ENCODE assay signal across 9 cellular contexts in genomic region chr21:38126677-38127271, GRCh38.
DNase-seq lines count a peak whose midpoint lies in the region; ATAC-seq and TF ChIP-seq lines count a peak whose summit lies in the region.
"Had no signal": no experiment of that assay in that cellular context is flagged by ENCODE, and none has a peak within 500 bp of the region (broad histone marks: within the 10 kb centered on the region; RNA-seq: fewer than 3 reads in every experiment).

No MANE protein-coding gene starts in this region.

- no peaks in the 10 kb centered on the region for H4K20me1 ChIP-seq in DOHH2 (ENCODE audit: control insufficient read depth, insufficient read depth, low read depth, low read length)
- no peaks in the 10 kb centered on the region for H4K20me1 ChIP-seq in OCI-LY3 (ENCODE audit: insufficient read depth, low read length)

- H3K9me3 ChIP-seq in DOHH2 (ENCODE audit: control insufficient read depth, insufficient read depth, low read length) (no peaks in the 10 kb centered on the region), OCI-LY3 (ENCODE audit: insufficient read depth, low read length) (no peaks in the 10 kb centered on the region)

- no peak overlapping the region for H3K4me3 Mint-ChIP-seq in progenitor cell of endocrine pancreas (ENCODE audit: low read depth)
- H3K4me3 Mint-ChIP-seq: stimulated activated naive CD8-positive, alpha-beta T cell treated with anti-CD3 and anti-CD28 coated beads, Interleukin-15, Interleukin-2, amounts not matched to agents 100 ng/mL and 50 ng/mL, for 24 hours had no signal

- no peaks in the 10 kb centered on the region for H3K4me1 ChIP-seq in DOHH2 (ENCODE audit: control insufficient read depth, low read length)
- H3K4me1 ChIP-seq in OCI-LY3 (ENCODE audit: low read length): no peaks in the 10 kb centered on the region

- peaks cover 9% of the 10 kb centered on the region for H3K27me3 Mint-ChIP-seq in progenitor cell of endocrine pancreas

- no peak overlapping the region for H3K4me3 ChIP-seq in DOHH2 (ENCODE audit: low read length)
- no peak overlapping the region for H3K4me3 ChIP-seq in OCI-LY3 (ENCODE audit: low read length)

- H3K27ac ChIP-seq in DOHH2 (ENCODE audit: low read depth, low read length) (no peak overlapping the region), OCI-LY3 (ENCODE audit: low read length) (no peak overlapping the region)

- H3K36me3 ChIP-seq in DOHH2 (ENCODE audit: control insufficient read depth, low read length): no peaks in the 10 kb centered on the region
- H3K36me3 ChIP-seq in OCI-LY3 (replicated peaks; ENCODE audit: low read depth, low read length): no peaks in the 10 kb centered on the region

- H3K27me3 ChIP-seq in DOHH2 (ENCODE audit: control insufficient read depth, low read length): peaks cover 8% of the 10 kb centered on the region; the same call in 1 of the 2 replicates
- peaks cover 8% of the 10 kb centered on the region; the same call in 1 of the 2 replicates for H3K27me3 ChIP-seq in OCI-LY3 (ENCODE audit: low read depth, low read length)

- TF ChIP-seq CTCF in DOHH2 (IDR thresholded peaks at IDR 0.05; ENCODE audit: low read depth, low read length, poor library complexity, severe bottlenecking) (peak; percentile 81), OCI-LY3 (IDR thresholded peaks at IDR 0.05; ENCODE audit: low read depth, low read length) (peak; percentile 70), progenitor cell of endocrine pancreas (IDR thresholded peaks at IDR 0.05; ENCODE audit: unreplicated experiment) (peak; percentile 83)

- H3K79me2 ChIP-seq in DOHH2 (ENCODE audit: control insufficient read depth, low read length) (no peaks in the 10 kb centered on the region), OCI-LY3 (ENCODE audit: low read length) (no peaks in the 10 kb centered on the region)

- no peak overlapping the region for H3K9ac ChIP-seq in OCI-LY3 (ENCODE audit: low read length)

- intact Hi-C loops in sciatic nerve (cut with DNase I): loop anchor here (5.0 kb wide), 1 partner anchor 414 kb away; no protein-coding TSS in a partner anchor

- H3K9me3 Mint-ChIP-seq in progenitor cell of endocrine pancreas (ENCODE audit: low read depth): no peaks in the 10 kb centered on the region
- H3K9me3 Mint-ChIP-seq: stimulated activated naive CD8-positive, alpha-beta T cell treated with anti-CD3 and anti-CD28 coated beads, Interleukin-15, Interleukin-2, amounts not matched to agents 100 ng/mL and 50 ng/mL, for 24 hours had no signal

- peak; percentile 74 for TF ChIP-seq RAD21 in Ishikawa (IDR thresholded peaks at IDR 0.05; ENCODE audit: low read depth)

- H3F3A ChIP-seq in DOHH2 (ENCODE audit: control insufficient read depth, insufficient read depth): no peaks in the 10 kb centered on the region

- peaks cover 1% of the 10 kb centered on the region for H3K4me1 Mint-ChIP-seq in progenitor cell of endocrine pancreas (ENCODE audit: low read depth)

- H2AFZ ChIP-seq in OCI-LY3 (ENCODE audit: low read depth, low read length): no peak overlapping the region

- H3K4me2 ChIP-seq in DOHH2 (ENCODE audit: low read length) (no peak overlapping the region), OCI-LY3 (ENCODE audit: low read length) (no peak overlapping the region)

- ATAC-seq in sciatic nerve: no peak
- ATAC-seq in HG03095 (IDR thresholded peaks at IDR 0.05; ENCODE audit: unreplicated experiment): no peak

- no peak overlapping the region for H3K27ac Mint-ChIP-seq in progenitor cell of endocrine pancreas
- H3K27ac Mint-ChIP-seq: stimulated activated naive CD8-positive, alpha-beta T cell treated with anti-CD3 and anti-CD28 coated beads, Interleukin-15, Interleukin-2, amounts not matched to agents 100 ng/mL and 50 ng/mL, for 24 hours had no signal

- peak; percentile 69 to 70 for DNase-seq in activated T-cell treated with anti-CD3 and anti-CD28 coated beads, Interleukin-2, amount 50 U/mL, for 48 hours
- peak; percentile 11 for DNase-seq in globus pallidus (ENCODE audit: low spot score)
- peak; percentile 64 for DNase-seq in progenitor cell of endocrine pancreas (ENCODE audit: low spot score, unreplicated experiment)
- DNase-seq in sciatic nerve (ENCODE audit: low spot score): no peak

- no peak for TF ChIP-seq EP300 in Ishikawa (IDR thresholded peaks at IDR 0.05; ENCODE audit: borderline replicate concordance)

- H3K9me2 ChIP-seq in DOHH2 (replicated peaks; ENCODE audit: control insufficient read depth, low read length): no peaks in the 10 kb centered on the region

- H3K36me3 Mint-ChIP-seq in progenitor cell of endocrine pancreas (ENCODE audit: insufficient read depth): no peaks in the 10 kb centered on the region

TF ChIP-seq in Ishikawa, 13 proteins besides CTCF, POLR2A, EP300 and RAD21:
- no peak for TF ChIP-seq CEBPB (IDR thresholded peaks at IDR 0.05)
- TF ChIP-seq NFIC (IDR thresholded peaks at IDR 0.05): no peak
- TF ChIP-seq REST (IDR thresholded peaks at IDR 0.05; ENCODE audit: low read depth): no peak
